ENCODE assay signal across 1 cellular context in the genomic region with DNA sequence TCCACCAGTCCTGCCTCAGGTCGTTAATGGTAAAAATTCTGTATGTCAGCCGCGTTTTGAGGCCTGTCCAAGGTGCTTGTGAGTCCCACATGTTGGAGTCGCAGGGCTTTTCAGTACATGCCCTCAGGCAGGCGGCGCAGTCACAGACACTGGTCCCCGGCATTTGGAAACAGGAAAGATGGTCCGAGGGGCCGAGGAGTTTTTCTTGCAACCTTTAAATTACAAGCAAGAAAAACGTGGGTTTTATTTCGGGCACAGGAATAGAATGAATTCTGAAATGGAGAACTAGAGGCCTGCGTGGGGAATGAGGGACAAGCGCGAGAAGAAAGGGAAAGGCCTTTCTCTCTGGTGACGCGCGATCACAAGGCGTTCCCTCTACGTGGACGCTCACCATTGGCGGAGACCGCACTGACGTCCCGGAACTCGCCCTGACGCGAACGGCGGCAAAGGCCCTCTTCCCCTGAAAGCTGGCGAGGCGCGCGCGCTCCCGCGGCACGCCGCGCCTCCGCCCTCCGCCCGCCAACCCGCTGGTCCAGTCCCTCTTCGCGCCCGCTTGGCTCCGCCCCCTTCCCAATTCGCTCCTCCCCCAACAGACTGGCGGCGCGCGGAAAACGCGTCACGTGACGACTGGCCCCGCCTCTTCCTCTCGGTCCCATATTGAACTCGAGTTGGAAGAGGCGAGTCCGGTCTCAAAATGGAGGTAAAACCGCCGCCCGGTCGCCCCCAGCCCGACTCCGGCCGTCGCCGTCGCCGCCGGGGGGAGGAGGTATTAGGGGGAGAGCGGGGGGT.
TF ChIP-seq lines count a peak whose summit lies in the region.

A gene (plus strand): TSS at position 689 of the 789 bp plus-strand sequence. CDS start 6 bp downstream, at position 695.

TF ChIP-seq in GM12878, 131 proteins besides CTCF, POLR2A, EP300 and RAD21 (continued from another document):
- TF ChIP-seq, protein P1, sequence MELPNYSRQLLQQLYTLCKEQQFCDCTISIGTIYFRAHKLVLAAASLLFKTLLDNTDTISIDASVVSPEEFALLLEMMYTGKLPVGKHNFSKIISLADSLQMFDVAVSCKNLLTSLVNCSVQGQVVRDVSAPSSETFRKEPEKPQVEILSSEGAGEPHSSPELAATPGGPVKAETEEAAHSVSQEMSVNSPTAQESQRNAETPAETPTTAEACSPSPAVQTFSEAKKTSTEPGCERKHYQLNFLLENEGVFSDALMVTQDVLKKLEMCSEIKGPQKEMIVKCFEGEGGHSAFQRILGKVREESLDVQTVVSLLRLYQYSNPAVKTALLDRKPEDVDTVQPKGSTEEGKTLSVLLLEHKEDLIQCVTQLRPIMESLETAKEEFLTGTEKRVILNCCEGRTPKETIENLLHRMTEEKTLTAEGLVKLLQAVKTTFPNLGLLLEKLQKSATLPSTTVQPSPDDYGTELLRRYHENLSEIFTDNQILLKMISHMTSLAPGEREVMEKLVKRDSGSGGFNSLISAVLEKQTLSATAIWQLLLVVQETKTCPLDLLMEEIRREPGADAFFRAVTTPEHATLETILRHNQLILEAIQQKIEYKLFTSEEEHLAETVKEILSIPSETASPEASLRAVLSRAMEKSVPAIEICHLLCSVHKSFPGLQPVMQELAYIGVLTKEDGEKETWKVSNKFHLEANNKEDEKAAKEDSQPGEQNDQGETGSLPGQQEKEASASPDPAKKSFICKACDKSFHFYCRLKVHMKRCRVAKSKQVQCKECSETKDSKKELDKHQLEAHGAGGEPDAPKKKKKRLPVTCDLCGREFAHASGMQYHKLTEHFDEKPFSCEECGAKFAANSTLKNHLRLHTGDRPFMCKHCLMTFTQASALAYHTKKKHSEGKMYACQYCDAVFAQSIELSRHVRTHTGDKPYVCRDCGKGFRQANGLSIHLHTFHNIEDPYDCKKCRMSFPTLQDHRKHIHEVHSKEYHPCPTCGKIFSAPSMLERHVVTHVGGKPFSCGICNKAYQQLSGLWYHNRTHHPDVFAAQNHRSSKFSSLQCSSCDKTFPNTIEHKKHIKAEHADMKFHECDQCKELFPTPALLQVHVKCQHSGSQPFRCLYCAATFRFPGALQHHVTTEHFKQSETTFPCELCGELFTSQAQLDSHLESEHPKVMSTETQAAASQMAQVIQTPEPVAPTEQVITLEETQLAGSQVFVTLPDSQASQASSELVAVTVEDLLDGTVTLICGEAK (IDR thresholded peaks at IDR 0.05; ENCODE audit: borderline replicate concordance), result no peak; the same call in 1 of the 2 replicates
- TF ChIP-seq NR2C2 (IDR thresholded peaks at IDR 0.05; ENCODE audit: borderline replicate concordance, control insufficient read depth, insufficient read length, low read depth), result no peak
- 0 out of 4 replicates have a peak, but pooled peaks of 1 of the 2 experiments have one; percentile 6 for TF ChIP-seq SRF (IDR thresholded peaks at IDR 0.05; ENCODE audit: low read depth in 2 of 2, low read length in 2 of 2)
- TF ChIP-seq HDAC6 (IDR thresholded peaks at IDR 0.05; ENCODE audit: unreplicated experiment), result no peak
- TF ChIP-seq, protein P2, sequence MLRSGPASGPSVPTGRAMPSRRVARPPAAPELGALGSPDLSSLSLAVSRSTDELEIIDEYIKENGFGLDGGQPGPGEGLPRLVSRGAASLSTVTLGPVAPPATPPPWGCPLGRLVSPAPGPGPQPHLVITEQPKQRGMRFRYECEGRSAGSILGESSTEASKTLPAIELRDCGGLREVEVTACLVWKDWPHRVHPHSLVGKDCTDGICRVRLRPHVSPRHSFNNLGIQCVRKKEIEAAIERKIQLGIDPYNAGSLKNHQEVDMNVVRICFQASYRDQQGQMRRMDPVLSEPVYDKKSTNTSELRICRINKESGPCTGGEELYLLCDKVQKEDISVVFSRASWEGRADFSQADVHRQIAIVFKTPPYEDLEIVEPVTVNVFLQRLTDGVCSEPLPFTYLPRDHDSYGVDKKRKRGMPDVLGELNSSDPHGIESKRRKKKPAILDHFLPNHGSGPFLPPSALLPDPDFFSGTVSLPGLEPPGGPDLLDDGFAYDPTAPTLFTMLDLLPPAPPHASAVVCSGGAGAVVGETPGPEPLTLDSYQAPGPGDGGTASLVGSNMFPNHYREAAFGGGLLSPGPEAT (IDR thresholded peaks at IDR 0.05; ENCODE audit: low read depth), result 0 out of 2 replicates have a peak, but pooled peaks have one; percentile 80
- peak; percentile 40; the same call in 1 of the 2 replicates for TF ChIP-seq SIN3A (IDR thresholded peaks at IDR 0.05; ENCODE audit: low read depth, low read length)
- TF ChIP-seq, protein P3, sequence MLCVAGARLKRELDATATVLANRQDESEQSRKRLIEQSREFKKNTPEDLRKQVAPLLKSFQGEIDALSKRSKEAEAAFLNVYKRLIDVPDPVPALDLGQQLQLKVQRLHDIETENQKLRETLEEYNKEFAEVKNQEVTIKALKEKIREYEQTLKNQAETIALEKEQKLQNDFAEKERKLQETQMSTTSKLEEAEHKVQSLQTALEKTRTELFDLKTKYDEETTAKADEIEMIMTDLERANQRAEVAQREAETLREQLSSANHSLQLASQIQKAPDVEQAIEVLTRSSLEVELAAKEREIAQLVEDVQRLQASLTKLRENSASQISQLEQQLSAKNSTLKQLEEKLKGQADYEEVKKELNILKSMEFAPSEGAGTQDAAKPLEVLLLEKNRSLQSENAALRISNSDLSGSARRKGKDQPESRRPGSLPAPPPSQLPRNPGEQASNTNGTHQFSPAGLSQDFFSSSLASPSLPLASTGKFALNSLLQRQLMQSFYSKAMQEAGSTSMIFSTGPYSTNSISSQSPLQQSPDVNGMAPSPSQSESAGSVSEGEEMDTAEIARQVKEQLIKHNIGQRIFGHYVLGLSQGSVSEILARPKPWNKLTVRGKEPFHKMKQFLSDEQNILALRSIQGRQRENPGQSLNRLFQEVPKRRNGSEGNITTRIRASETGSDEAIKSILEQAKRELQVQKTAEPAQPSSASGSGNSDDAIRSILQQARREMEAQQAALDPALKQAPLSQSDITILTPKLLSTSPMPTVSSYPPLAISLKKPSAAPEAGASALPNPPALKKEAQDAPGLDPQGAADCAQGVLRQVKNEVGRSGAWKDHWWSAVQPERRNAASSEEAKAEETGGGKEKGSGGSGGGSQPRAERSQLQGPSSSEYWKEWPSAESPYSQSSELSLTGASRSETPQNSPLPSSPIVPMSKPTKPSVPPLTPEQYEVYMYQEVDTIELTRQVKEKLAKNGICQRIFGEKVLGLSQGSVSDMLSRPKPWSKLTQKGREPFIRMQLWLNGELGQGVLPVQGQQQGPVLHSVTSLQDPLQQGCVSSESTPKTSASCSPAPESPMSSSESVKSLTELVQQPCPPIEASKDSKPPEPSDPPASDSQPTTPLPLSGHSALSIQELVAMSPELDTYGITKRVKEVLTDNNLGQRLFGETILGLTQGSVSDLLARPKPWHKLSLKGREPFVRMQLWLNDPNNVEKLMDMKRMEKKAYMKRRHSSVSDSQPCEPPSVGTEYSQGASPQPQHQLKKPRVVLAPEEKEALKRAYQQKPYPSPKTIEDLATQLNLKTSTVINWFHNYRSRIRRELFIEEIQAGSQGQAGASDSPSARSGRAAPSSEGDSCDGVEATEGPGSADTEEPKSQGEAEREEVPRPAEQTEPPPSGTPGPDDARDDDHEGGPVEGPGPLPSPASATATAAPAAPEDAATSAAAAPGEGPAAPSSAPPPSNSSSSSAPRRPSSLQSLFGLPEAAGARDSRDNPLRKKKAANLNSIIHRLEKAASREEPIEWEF (IDR thresholded peaks at IDR 0.05; ENCODE audit: insufficient replicate concordance, low read depth, low read length), result no peak
- 0 out of 2 replicates have a peak, but pooled peaks have one; percentile 78 for TF ChIP-seq POLR2AphosphoS2 (IDR thresholded peaks at IDR 0.05; ENCODE audit: low read depth, low read length)
- TF ChIP-seq, protein P4, sequence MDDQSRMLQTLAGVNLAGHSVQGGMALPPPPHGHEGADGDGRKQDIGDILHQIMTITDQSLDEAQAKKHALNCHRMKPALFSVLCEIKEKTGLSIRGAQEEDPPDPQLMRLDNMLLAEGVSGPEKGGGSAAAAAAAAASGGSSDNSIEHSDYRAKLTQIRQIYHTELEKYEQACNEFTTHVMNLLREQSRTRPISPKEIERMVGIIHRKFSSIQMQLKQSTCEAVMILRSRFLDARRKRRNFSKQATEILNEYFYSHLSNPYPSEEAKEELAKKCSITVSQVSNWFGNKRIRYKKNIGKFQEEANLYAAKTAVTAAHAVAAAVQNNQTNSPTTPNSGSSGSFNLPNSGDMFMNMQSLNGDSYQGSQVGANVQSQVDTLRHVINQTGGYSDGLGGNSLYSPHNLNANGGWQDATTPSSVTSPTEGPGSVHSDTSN (IDR thresholded peaks at IDR 0.05; ENCODE audit: insufficient replicate concordance, low read depth, low read length), result peak; percentile 59
- TF ChIP-seq MEF2B (IDR thresholded peaks at IDR 0.05; ENCODE audit: partially characterized antibody, poor library complexity, severe bottlenecking), result peak; percentile 41
- no peak for TF ChIP-seq ETV6 (conservative IDR thresholded peaks at IDR 0.05 in 1 of 2, IDR thresholded peaks at IDR 0.05 in 1 of 2; ENCODE audit: borderline replicate concordance in 1 of 2, low read depth in 1 of 2)
- TF ChIP-seq IKZF1 (conservative IDR thresholded peaks at IDR 0.05), result peak; percentile 61; the same call in 1 of the 2 replicates
- TF ChIP-seq KAT2A (conservative IDR thresholded peaks at IDR 0.05; ENCODE audit: control insufficient read depth, low read depth, low read length), result no peak
- TF ChIP-seq TCF3 (IDR thresholded peaks at IDR 0.05; ENCODE audit: borderline replicate concordance, insufficient read depth, low read depth, low read length), result 0 out of 2 replicates have a peak, but pooled peaks have one; percentile 40
- TF ChIP-seq IRF4 (IDR thresholded peaks at IDR 0.05; ENCODE audit: low read depth, low read length), result no peak
- TF ChIP-seq MTA3 (IDR thresholded peaks at IDR 0.05; ENCODE audit: borderline replicate concordance, low read length), result no peak
